17 cellular contexts compared by ENCODE assay signal in genomic region chr14:101830271-101830670, GRCh38.
DNase-seq lines count a peak whose midpoint lies in the region; ATAC-seq lines count a peak whose summit lies in the region.
"Had no signal": no experiment of that assay in that cellular context is flagged by ENCODE, and none has a peak within 500 bp of the region (broad histone marks: within the 10 kb centered on the region; RNA-seq: fewer than 3 reads in every experiment).

No MANE protein-coding gene starts in this region.

- peak overlapping the region; percentile 1 for H3K4me3 ChIP-seq in CD4-positive, CD25-positive, alpha-beta regulatory T cell (ENCODE audit: low read depth, low read length)
- H3K4me3 ChIP-seq: prostate gland had no signal

- no peaks in the 10 kb centered on the region for H3K27me3 ChIP-seq in CD4-positive, CD25-positive, alpha-beta regulatory T cell (ENCODE audit: control insufficient read depth, insufficient read depth, low read length)

- H3K36me3 Mint-ChIP-seq in CD4-positive, CD25-positive, alpha-beta regulatory T cell, result peaks cover 59% of the 10 kb centered on the region
- H3K36me3 Mint-ChIP-seq in IgD-negative memory B cell, result peaks cover 2% of the 10 kb centered on the region

- H3K9me3 ChIP-seq in CD4-positive, CD25-positive, alpha-beta regulatory T cell (ENCODE audit: control insufficient read depth in 2 of 2, low read length in 2 of 2), result no peaks in the 10 kb centered on the region
- H3K9me3 ChIP-seq: prostate gland had no signal

- peaks cover 91% of the 10 kb centered on the region for H3K4me1 ChIP-seq in CD4-positive, CD25-positive, alpha-beta regulatory T cell (ENCODE audit: control insufficient read depth, insufficient read depth, low read length, poor library complexity, severe bottlenecking)

- H3K27ac Mint-ChIP-seq in CD4-positive, CD25-positive, alpha-beta regulatory T cell, result peak overlapping the region; percentile 31 to 93 (median 90)
- peak overlapping the region; percentile 57 to 85 (median 83) for H3K27ac Mint-ChIP-seq in IgD-negative memory B cell
- H3K27ac Mint-ChIP-seq: T-helper 1 cell treated with Interleukin-12 subunit alpha and Interleukin-12 subunit beta and Interleukin-4 antibody, amounts not matched to agents 30 μg/mL and 1 μg/mL, for 36 hours had no signal

- peaks cover 67% of the 10 kb centered on the region for H3K36me3 ChIP-seq in CD4-positive, CD25-positive, alpha-beta regulatory T cell (ENCODE audit: control insufficient read depth, insufficient read depth, low read length)
- H3K36me3 ChIP-seq: prostate gland had no signal

- peak overlapping the region; percentile 100 for H3K27ac ChIP-seq in CD4-positive, CD25-positive, alpha-beta regulatory T cell (ENCODE audit: insufficient read depth, low read length, poor library complexity, severe bottlenecking)
- H3K27ac ChIP-seq: KMS-11, prostate gland had no signal

- DNase-seq in CD4-positive, CD25-positive, alpha-beta regulatory T cell, result no peak
- DNase-seq in foreskin melanocyte (peak; percentile 26), pons (ENCODE audit: low spot score) (peak; percentile 95)
- no peak for DNase-seq in stimulated activated naive CD4-positive, alpha-beta T cell treated with Interleukin-2 at 50 U/mL for 16 hours (lab: John Stamatoyannopoulos, UW)
- DNase-seq: activated CD4-positive, CD25-positive, alpha-beta regulatory T cell; EL; kidney glomerular epithelial cell; NCI-H1105 treated with DMSO at 0.1 percent for 48 hours; NK-92 treated with Interleukin-12 subunit alpha and Interleukin-12 subunit beta, amount 100 ng/mL, for 24 hours had no signal

- ATAC-seq in CD4-positive, CD25-positive, alpha-beta regulatory T cell (ENCODE audit: low read depth in 2 of 2), result no peak
- no peak for ATAC-seq in GM21423 (IDR thresholded peaks at IDR 0.05; ENCODE audit: unreplicated experiment)
- no peak for ATAC-seq in HG02642 (IDR thresholded peaks at IDR 0.05; ENCODE audit: poor library complexity, unreplicated experiment)
- ATAC-seq: esophagus mucosa had no signal

- peaks cover 30 to 97% (median 72%) of the 10 kb centered on the region in 4 donors for H3K4me1 Mint-ChIP-seq in CD4-positive, CD25-positive, alpha-beta regulatory T cell
- peaks cover 22 to 54% (median 52%) of the 10 kb centered on the region in 3 donors for H3K4me1 Mint-ChIP-seq in IgD-negative memory B cell

- H3K4me3 Mint-ChIP-seq in CD4-positive, CD25-positive, alpha-beta regulatory T cell, result peak overlapping the region; percentile 70 to 96 (median 80)
- peak overlapping the region in 1 of 4 donors; percentile 32 for H3K4me3 Mint-ChIP-seq in IgD-negative memory B cell
- H3K4me3 Mint-ChIP-seq: CD14-positive monocyte; T-helper 1 cell treated with Interleukin-12 subunit alpha and Interleukin-12 subunit beta and Interleukin-4 antibody, amounts not matched to agents 30 μg/mL and 1 μg/mL, for 36 hours had no signal

- H3K9me3 Mint-ChIP-seq in CD4-positive, CD25-positive, alpha-beta regulatory T cell, result no peaks in the 10 kb centered on the region
- no peaks in the 10 kb centered on the region for H3K9me3 Mint-ChIP-seq in IgD-negative memory B cell
- H3K9me3 Mint-ChIP-seq: T-helper 1 cell treated with Interleukin-12 subunit alpha and Interleukin-12 subunit beta and Interleukin-4 antibody, amounts not matched to agents 30 μg/mL and 1 μg/mL, for 36 hours had no signal

- H3K27me3 Mint-ChIP-seq in CD4-positive, CD25-positive, alpha-beta regulatory T cell, result no peaks in the 10 kb centered on the region
- peaks cover 5% of the 10 kb centered on the region for H3K27me3 Mint-ChIP-seq in IgD-negative memory B cell

Comparison
In these comparisons a context has a peak if more than half of its experiments do, and no peak if none do; other contexts are left out.
1. DNase-seq: peak in foreskin melanocyte (single experiment) and pons (single experiment); none in CD4-positive, CD25-positive, alpha-beta regulatory T cell (0 of 3) and stimulated activated naive CD4-positive, alpha-beta T cell treated with Interleukin-2 at 50 U/mL for 16 hours (single experiment).